In the genomic region with DNA sequence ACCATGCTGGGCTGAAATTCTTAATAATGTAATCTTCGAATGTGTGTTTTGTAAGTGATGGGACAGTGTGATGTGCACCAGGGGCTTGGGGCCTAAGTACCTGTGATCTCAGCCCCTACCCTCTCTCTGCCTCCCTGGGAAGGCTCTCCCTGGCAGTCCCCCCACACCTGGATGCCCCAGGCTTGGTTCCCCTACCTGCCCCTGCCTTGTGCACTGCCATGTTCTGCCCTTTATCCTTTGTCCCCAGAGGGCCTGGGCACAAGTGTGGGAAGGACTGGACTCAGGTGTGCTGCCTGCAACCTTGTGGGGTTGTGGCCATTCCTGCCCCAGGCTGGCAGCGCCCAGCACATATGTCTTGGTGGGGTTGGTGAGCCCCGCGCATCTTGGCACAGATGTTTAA, we compare ENCODE assay signal across 20 cellular contexts. TPM values are rescaled to one million over a fixed set of nuclear protein-coding genes. Genes with fewer than 3 reads are reported as not detected.
DNase-seq lines count a peak whose midpoint lies in the region; ATAC-seq, FAIRE-seq and TF ChIP-seq lines count a peak whose summit lies in the region.
"Had no signal": no experiment of that assay in that cellular context is flagged by ENCODE, and none has a peak within 500 bp of the region (broad histone marks: within the 10 kb centered on the region; RNA-seq: fewer than 3 reads in every experiment).

No MANE protein-coding gene starts in this region.

- H3K23me2 ChIP-seq in H1 (ENCODE audit: low read depth, low read length) = no peaks in the 10 kb centered on the region; the same call in 1 of the 2 replicates

- TF ChIP-seq EP300 in H1 (IDR thresholded peaks at IDR 0.05; ENCODE audit: borderline replicate concordance in 1 of 2, low read depth in 2 of 2, low read length in 2 of 2) = no peak
- TF ChIP-seq EP300 in sigmoid colon (IDR thresholded peaks at IDR 0.05) = no peak

- H3K4ac ChIP-seq in IMR-90 (ENCODE audit: low read depth, low read length) = peak overlapping the region; percentile 31; the same call in 1 of the 2 replicates
- H3K4ac ChIP-seq in H1 (replicated peaks; ENCODE audit: insufficient read length, low read depth, low read length) = no peak overlapping the region

- no peaks in the 10 kb centered on the region for H3K27me3 ChIP-seq in IMR-90 (ENCODE audit: control insufficient read depth, insufficient read depth, low read length)
- peaks cover 0 to 2% (median 1%) of the 10 kb centered on the region in 4 experiments; a peak in 1 of 7 replicates for H3K27me3 ChIP-seq in H1 (replicated peaks in 1 of 4; ENCODE audit: control insufficient read depth in 3 of 4, extremely low read depth in 1 of 4, insufficient read depth in 3 of 4, low read length in 3 of 4)
- no peaks in the 10 kb centered on the region for H3K27me3 ChIP-seq in sigmoid colon
- no peaks in the 10 kb centered on the region for H3K27me3 ChIP-seq in adrenal gland
- H3K27me3 ChIP-seq: BE2C had no signal

- H3K9me1 ChIP-seq in IMR-90 (ENCODE audit: insufficient read depth, low read length) = peaks cover 6% of the 10 kb centered on the region

- H2BK5ac ChIP-seq in IMR-90 (ENCODE audit: low read depth, low read length, poor library complexity, severe bottlenecking) (peak overlapping the region; percentile 14), H1 (ENCODE audit: low read depth, low read length) (no peak overlapping the region)

- H3K14ac ChIP-seq in IMR-90 (replicated peaks; ENCODE audit: low read depth, low read length) = no peak overlapping the region
- no peak overlapping the region for H3K14ac ChIP-seq in H1 (ENCODE audit: insufficient read length)

- BruUV-seq in IMR-90 (replicated peaks; lab: Mats Ljungman, UMichigan) = no TSS peak

- H2BK12ac ChIP-seq in H1 (ENCODE audit: low read depth, low read length) = no peak overlapping the region

- H3K18ac ChIP-seq in IMR-90 (ENCODE audit: low read depth, low read length) = no peak overlapping the region
- H3K18ac ChIP-seq in H1 (ENCODE audit: extremely low read depth, low read length) = no peak overlapping the region

- no peak for DNase-seq in IMR-90
- no peak for DNase-seq in H1 (ENCODE audit: low read depth in 1 of 2, low spot score in 2 of 2)
- DNase-seq in omental fat pad (ENCODE audit: low spot score) = no peak
- peak; percentile 41 for DNase-seq in sigmoid colon
- DNase-seq in adrenal gland = no peak
- DNase-seq in T-helper 9 cell = no peak
- DNase-seq in ecto neural progenitor cell (ENCODE audit: low spot score) = no peak
- DNase-seq: BE2C; CD4-positive, alpha-beta memory T cell; DMS153; DND-41; GDM1; GOT3 had no signal

- H3K4me3 ChIP-seq in IMR-90 (ENCODE audit: insufficient read depth, low read depth, low read length) = no peak overlapping the region
- H3K4me3 ChIP-seq in H1 (ENCODE audit: extremely low read depth in 1 of 4, insufficient read depth in 2 of 4, low read depth in 3 of 4, low read length in 4 of 4) = no peak overlapping the region
- no peak overlapping the region for H3K4me3 ChIP-seq in sigmoid colon
- no peak overlapping the region for H3K4me3 ChIP-seq in adrenal gland
- H3K4me3 ChIP-seq: A549, K562 had no signal

- no peaks in the 10 kb centered on the region for H3K36me3 ChIP-seq in IMR-90 (ENCODE audit: control insufficient read depth, insufficient read depth, low read length)
- H3K36me3 ChIP-seq in H1 (ENCODE audit: control insufficient read depth in 2 of 4, insufficient read depth in 4 of 4, low read length in 3 of 4) = no peaks in the 10 kb centered on the region
- no peaks in the 10 kb centered on the region for H3K36me3 ChIP-seq in sigmoid colon
- H3K36me3 ChIP-seq in adrenal gland (replicated peaks in 1 of 2) = no peaks in the 10 kb centered on the region
- H3K36me3 ChIP-seq: BE2C had no signal

- TF ChIP-seq CTCF in IMR-90 (conservative IDR thresholded peaks at IDR 0.05; ENCODE audit: low read depth, low read length) (no peak), H1 (IDR thresholded peaks at IDR 0.05; ENCODE audit: control extremely low read depth in 1 of 3, insufficient read depth in 1 of 3, low read depth in 1 of 3, low read length in 3 of 3) (no peak), omental fat pad (IDR thresholded peaks at IDR 0.05) (no peak), sigmoid colon (IDR thresholded peaks at IDR 0.05) (no peak), adrenal gland (IDR thresholded peaks at IDR 0.05) (no peak)

- TF ChIP-seq POLR2A in IMR-90 (IDR thresholded peaks at IDR 0.05; ENCODE audit: low read depth, low read length) (no peak), H1 (IDR thresholded peaks at IDR 0.05; ENCODE audit: control extremely low read depth in 1 of 2, low read depth in 2 of 2, low read length in 2 of 2) (no peak), sigmoid colon (IDR thresholded peaks at IDR 0.05) (no peak), adrenal gland (IDR thresholded peaks at IDR 0.05) (no peak)

- H2AK5ac ChIP-seq in IMR-90 (ENCODE audit: low read depth, low read length) = no peak overlapping the region
- no peak overlapping the region for H2AK5ac ChIP-seq in H1 (ENCODE audit: low read depth, low read length)

- no peak for FAIRE-seq in H1 (lab: Jason Lieb, UNC)
- FAIRE-seq: A549, GM12892, K562 had no signal

- H3K9me3 ChIP-seq in IMR-90 (ENCODE audit: control insufficient read depth, insufficient read depth, low read length) (no peaks in the 10 kb centered on the region), H1 (ENCODE audit: insufficient read depth in 2 of 2, low read depth in 1 of 2, low read length in 1 of 2) (no peaks in the 10 kb centered on the region), sigmoid colon (no peaks in the 10 kb centered on the region), adrenal gland (replicated peaks in 1 of 3) (no peaks in the 10 kb centered on the region)
- H3K9me3 ChIP-seq: A549, BE2C had no signal

- H2BK20ac ChIP-seq in IMR-90 (ENCODE audit: low read depth, low read length) (0 out of 2 replicates have a peak overlapping the region, but pooled peaks have one; percentile 29), H1 (ENCODE audit: low read length) (no peak overlapping the region)

- in situ Hi-C loops in IMR-90 (cut with MboI; ENCODE audit: low sequenced_read_pairs) = no loop called here

- intact Hi-C loops in IMR-90 (cut with micrococcal nuclease) = loop anchor here (5.0 kb wide), 1 partner anchor 316 kb away; no protein-coding TSS in a partner anchor
- intact Hi-C loops in sigmoid colon (cut with DNase I) = no loop called here
- intact Hi-C loops in adrenal gland (cut with DNase I) = no loop called here

- POLR2A ChIA-PET in IMR-90 (lab: Charles Lee; ENCODE audit: unreplicated experiment) = no interaction called here
- POLR2A ChIA-PET in H1 (lab: Charles Lee; ENCODE audit: partially characterized antibody) = no interaction called here

- H3K4me2 ChIP-seq in IMR-90 (ENCODE audit: low read depth, low read length) (no peak overlapping the region), H1 (ENCODE audit: insufficient read depth in 1 of 2, low read depth in 2 of 2, low read length in 2 of 2) (no peak overlapping the region)

- H2BK15ac ChIP-seq in IMR-90 (ENCODE audit: low read depth, low read length) = no peak overlapping the region
- no peak overlapping the region for H2BK15ac ChIP-seq in H1 (ENCODE audit: low read length)

- peaks cover 0 to 6% of the 10 kb centered on the region in 2 experiments; a peak in 1 of 4 replicates for H3K79me1 ChIP-seq in IMR-90 (ENCODE audit: low read depth in 1 of 2, low read length in 2 of 2)
- H3K79me1 ChIP-seq in H1 (ENCODE audit: low read depth, low read length) = no peaks in the 10 kb centered on the region

- no peaks in the 10 kb centered on the region for H3K79me2 ChIP-seq in H1 (ENCODE audit: control insufficient read depth in 1 of 2, insufficient read depth in 2 of 2, low read length in 2 of 2)

- H3K23ac ChIP-seq in IMR-90 (ENCODE audit: low read depth, low read length) (no peak overlapping the region), H1 (ENCODE audit: insufficient read length) (no peak overlapping the region)

- H4K5ac ChIP-seq in IMR-90 (ENCODE audit: low read depth, low read length) (no peak overlapping the region), H1 (ENCODE audit: insufficient read length, low read depth, low read length) (no peak overlapping the region)

- no CpG with 5 or more reads among the region's 4 CpGs for WGBS in IMR-90 (ENCODE audit: extremely low coverage in 2 of 2, insufficient read length in 1 of 2), 2 experiments
- WGBS in H1 (ENCODE audit: extremely low coverage in 1 of 2, insufficient coverage in 1 of 2, insufficient read length in 1 of 2, insufficient replicate concordance in 2 of 2, low coverage in 1 of 2, low lambda C conversion rate in 2 of 2, missing lambda C conversion rate in 1 of 2), 2 experiments = 89% methylated on average over 4 of the region's 4 CpGs; no CpG with 5 or more reads in 1 of the 2 experiments
- WGBS in sigmoid colon, 2 donors = 96 to 97% methylated on average over 4 of the region's 4 CpGs
- WGBS in adrenal gland, 4 donors = 93 to 100% (median 94%) methylated on average over 1 to 4 of the region's 4 CpGs; no CpG with 5 or more reads in 1 of the 4 donors

- TF ChIP-seq RAD21 in IMR-90 (IDR thresholded peaks at IDR 0.05; ENCODE audit: low read length) (no peak), H1 (IDR thresholded peaks at IDR 0.05 in 1 of 2, conservative IDR thresholded peaks at IDR 0.05 in 1 of 2; ENCODE audit: low read depth in 2 of 2, low read length in 2 of 2) (no peak)

- ATAC-seq in IMR-90 (ENCODE audit: low read depth) = no peak
- peak; percentile 37 for ATAC-seq in omental fat pad (ENCODE audit: low FRiP score)
- no peak for ATAC-seq in HG03159 (IDR thresholded peaks at IDR 0.05; ENCODE audit: unreplicated experiment)
- ATAC-seq: HCT116, K562 had no signal

- H4K20me1 ChIP-seq in IMR-90 (ENCODE audit: insufficient read depth, low read length) (no peaks in the 10 kb centered on the region), H1 (replicated peaks in 1 of 2; ENCODE audit: control insufficient read depth in 1 of 2, insufficient read depth in 2 of 2, low read length in 2 of 2) (no peaks in the 10 kb centered on the region)

- H3K27ac ChIP-seq in IMR-90 (ENCODE audit: insufficient read depth, low read length) (no peak overlapping the region), H1 (ENCODE audit: low read depth, low read length) (no peak overlapping the region), sigmoid colon (no peak overlapping the region), adrenal gland (no peak overlapping the region)
- H3K27ac ChIP-seq: C4-2B, HL-60 had no signal

- H2BK120ac ChIP-seq in IMR-90 (ENCODE audit: low read depth, low read length) = no peak overlapping the region
- no peak overlapping the region for H2BK120ac ChIP-seq in H1 (replicated peaks; ENCODE audit: low read depth, low read length)

- H2AFZ ChIP-seq in IMR-90 (replicated peaks; ENCODE audit: low read length, poor library complexity) = no peak overlapping the region
- H2AFZ ChIP-seq in H1 (ENCODE audit: low read length) = no peak overlapping the region

- H4K91ac ChIP-seq in IMR-90 (ENCODE audit: insufficient read depth, low read depth, low read length) (no peak overlapping the region), H1 (replicated peaks; ENCODE audit: insufficient read length, low read length) (peak overlapping the region; percentile 52)

- CTCF ChIA-PET in IMR-90 (lab: Yijun Ruan, JAX) (no interaction called here), H1 (lab: Charles Lee; ENCODE audit: partially characterized antibody) (no interaction called here)

- H2AK9ac ChIP-seq in IMR-90 (replicated peaks; ENCODE audit: low read depth, low read length, poor library complexity) = no peak overlapping the region

- no peak overlapping the region for H4K8ac ChIP-seq in IMR-90 (ENCODE audit: low read depth in 2 of 2, low read length in 2 of 2)
- no peak overlapping the region for H4K8ac ChIP-seq in H1 (ENCODE audit: extremely low read depth, insufficient read depth, low read length)

- no peak overlapping the region for H3K9ac ChIP-seq in IMR-90 (ENCODE audit: low read depth, low read length)
- H3K9ac ChIP-seq in H1 (replicated peaks in 1 of 4; ENCODE audit: extremely low read depth in 1 of 4, low read depth in 3 of 4, low read length in 3 of 4) = no peak overlapping the region

- H3K56ac ChIP-seq in IMR-90 (ENCODE audit: extremely low read depth, insufficient read depth, low read length) (no peak overlapping the region), H1 (replicated peaks; ENCODE audit: insufficient read length, low read depth, low read length) (no peak overlapping the region)

- dilution Hi-C loops in IMR-90 (cut with HindIII; ENCODE audit: low sequenced_read_pairs, unreplicated experiment) = no loop called here

- H3K4me1 ChIP-seq in IMR-90 (ENCODE audit: control insufficient read depth, insufficient read depth, low read length) (peaks cover 15% of the 10 kb centered on the region), H1 (replicated peaks in 1 of 4; ENCODE audit: control insufficient read depth in 3 of 4, insufficient read depth in 4 of 4, low read length in 3 of 4) (peaks cover 0 to 4% (median 2%) of the 10 kb centered on the region in 4 experiments; a peak in 3 of 7 replicates), sigmoid colon (peaks cover 0 to 14% (median 7%) of the 10 kb centered on the region in 4 donors), adrenal gland (replicated peaks in 1 of 2) (peaks cover 0 to 10% of the 10 kb centered on the region in 2 donors)
- H3K4me1 ChIP-seq: BE2C had no signal

RNA-seq across cellular contexts. Expression of a gene that starts 55.4 kb away (rescaled TPM):
- 7.3 and 8.3 TPM in 2 replicates for total RNA-seq in IMR-90 (2012; rRNA removed)
- 12.5 and 14.4 TPM in 2 replicates for polyA plus RNA-seq in IMR-90 (2012; rRNA removed)
- polyA plus RNA-seq in IMR-90 (2012; cell fraction: cytosol; rRNA removed) = 3.9 and 6.7 TPM in 2 replicates
- 20.8 and 24.3 TPM in 2 replicates for polyA plus RNA-seq in IMR-90 (2012; cell fraction: nucleus; rRNA removed; ENCODE audit: low replicate concordance)
- total RNA-seq in H1 (2021; fragmentation: NEBNext Ultra II Directional; extraction: Animal tissue kit (Norgen Biotek cat#: 25700)) = 60.1 and 66.1 TPM in 2 replicates
- polyA plus RNA-seq in H1 (2011; rRNA removed) = 10.0 and 15.9 TPM in 2 replicates
- 7.3 TPM for polyA plus RNA-seq in H1 (2011; cell fraction: cytosol; rRNA removed)
- polyA plus RNA-seq in H1 (2011; cell fraction: nucleus; rRNA removed) = 28.2 TPM
- 25.6 to 34.1 TPM (median 29.2 TPM) in 4 replicates for polyA plus RNA-seq in H1 (2012, experiment 1 of 2)
- 5.6 TPM for polyA plus RNA-seq in H1 (2012, experiment 2 of 2)
- polyA plus RNA-seq in H1 (2013, experiment 1 of 2) = 20.5 TPM
- polyA plus RNA-seq in H1 (2013, experiment 2 of 2) = 18.9 TPM
- 29.5 and 35.0 TPM in 2 replicates for polyA minus RNA-seq in H1 (2011; rRNA and poly(A)+ RNA removed)
- polyA minus RNA-seq in H1 (2011; cell fraction: cytosol; rRNA and poly(A)+ RNA removed) = 50.9 TPM
- polyA minus RNA-seq in H1 (2011; cell fraction: nucleus; rRNA and poly(A)+ RNA removed) = 57.2 TPM
- total RNA-seq in omental fat pad = 100 to 1,000 TPM in 1 of 4 donors, 10 to 100 TPM in 3; 38.9 to 105 (median 51.8) TPM
- total RNA-seq in sigmoid colon = 10 to 100 TPM; 39.5 to 85.3 (median 46.4) TPM
- 10 to 100 TPM in 1 of 3 donors, 1 to 10 TPM in 2; 5.4 to 29.2 (median 7.4) TPM for polyA plus RNA-seq in sigmoid colon
- total RNA-seq in adrenal gland = 10 to 100 TPM; 34.0 to 67.7 (median 48.6) TPM
- 10 to 100 TPM; 13.7 to 39.7 (median 25.3) TPM for polyA plus RNA-seq in adrenal gland
